ENCODE assay signal across 23 cellular contexts in the genomic region with DNA sequence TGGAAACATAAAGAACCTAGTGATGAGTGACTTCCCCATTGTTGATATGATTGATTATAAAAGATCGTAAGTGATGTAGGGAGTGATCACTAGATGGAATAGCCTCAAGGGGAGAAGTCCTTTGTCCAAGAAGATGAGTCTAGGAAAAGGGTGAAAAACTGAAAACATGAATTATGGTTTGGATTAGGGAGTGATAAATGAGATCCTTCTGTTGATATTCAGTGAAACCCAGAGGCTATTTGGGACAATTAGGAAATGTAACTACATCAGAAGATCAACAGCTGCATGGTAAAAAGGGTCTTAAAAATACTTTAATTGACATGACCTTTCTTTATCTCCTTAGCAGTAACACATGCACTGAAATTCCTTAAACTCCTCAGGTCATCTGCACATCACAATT.
DNase-seq lines count a peak whose midpoint lies in the region; ATAC-seq, FAIRE-seq and TF ChIP-seq lines count a peak whose summit lies in the region.
"Had no signal": no experiment of that assay in that cellular context is flagged by ENCODE, and none has a peak within 500 bp of the region (broad histone marks: within the 10 kb centered on the region; RNA-seq: fewer than 3 reads in every experiment).

No MANE protein-coding gene starts in this region.

- H3K27ac ChIP-seq in foreskin keratinocyte, result no peak overlapping the region
- H3K27ac ChIP-seq: A549; BLaER1 treated with 17β-estradiol and CSF1 and Interleukin-3, amounts not matched to agents 10 nM and 100 nM had no signal

- peak overlapping the region; percentile 89 for H3K27ac Mint-ChIP-seq in mesothelial cell of epicardium
- H3K27ac Mint-ChIP-seq: CD14-positive monocyte; CD4-positive, alpha-beta T cell; GM23338; HFFc6 had no signal

- H3K4me1 Mint-ChIP-seq in mesothelial cell of epicardium, result peaks cover 44% of the 10 kb centered on the region
- H3K4me1 Mint-ChIP-seq: CD14-positive monocyte had no signal

- H3K27me3 Mint-ChIP-seq in mesothelial cell of epicardium (ENCODE audit: low read depth), result no peaks in the 10 kb centered on the region
- H3K27me3 Mint-ChIP-seq: CD4-positive, alpha-beta T cell had no signal

- H3K27me3 ChIP-seq in foreskin keratinocyte, result no peaks in the 10 kb centered on the region
- H3K27me3 ChIP-seq: BE2C; BLaER1 treated with 17β-estradiol and CSF1 and Interleukin-3, amounts not matched to agents 10 nM and 100 nM had no signal

- FAIRE-seq in D721Med (lab: Jason Lieb, UNC), result peak; percentile 6
- FAIRE-seq: A549, G401.6, GM12892 had no signal

- no peak for ATAC-seq in foreskin keratinocyte
- ATAC-seq in HG03378 (IDR thresholded peaks at IDR 0.05; ENCODE audit: unreplicated experiment), result no peak
- ATAC-seq: A549, GM23338 had no signal

- no peak overlapping the region for H3K4me3 Mint-ChIP-seq in mesothelial cell of epicardium
- H3K4me3 Mint-ChIP-seq: CD14-positive monocyte; CD4-positive, alpha-beta T cell; GM23338; HFFc6 had no signal

- no peak for DNase-seq in D721Med (ENCODE audit: insufficient read length, low spot score)
- peak; percentile 91 for DNase-seq in SK-N-DZ (ENCODE audit: low spot score)
- no peak for DNase-seq in mesothelial cell of epicardium (ENCODE audit: low spot score in 2 of 2, unreplicated experiment in 2 of 2)
- no peak for DNase-seq in activated CD4-positive, alpha-beta T cell treated with anti-CD3 and anti-CD28 coated beads for 4 hours
- DNase-seq in foreskin keratinocyte, result no peak
- DNase-seq: 8988T; ACHN; AML-193; BE2C; Calu3; CD4-positive, alpha-beta T cell; COR-L47; DMS153; DND-41; HFFc6 had no signal

- H3K4me1 ChIP-seq in foreskin keratinocyte, result no peaks in the 10 kb centered on the region
- H3K4me1 ChIP-seq: A549, BE2C, HAP-1 had no signal

- H3K9me3 Mint-ChIP-seq in mesothelial cell of epicardium, result peaks cover 16% of the 10 kb centered on the region
- H3K9me3 Mint-ChIP-seq: GM23338 had no signal

- TF ChIP-seq CTCF in D721Med (IDR thresholded peaks at IDR 0.05; ENCODE audit: insufficient read depth, missing control alignments) (no peak), mesothelial cell of epicardium (IDR thresholded peaks at IDR 0.05; ENCODE audit: unreplicated experiment) (no peak), foreskin keratinocyte (conservative IDR thresholded peaks at IDR 0.05) (no peak)

- H3K36me3 Mint-ChIP-seq in mesothelial cell of epicardium, result peaks cover 8% of the 10 kb centered on the region
- H3K36me3 Mint-ChIP-seq: CD14-positive monocyte had no signal
